In the genomic region with DNA sequence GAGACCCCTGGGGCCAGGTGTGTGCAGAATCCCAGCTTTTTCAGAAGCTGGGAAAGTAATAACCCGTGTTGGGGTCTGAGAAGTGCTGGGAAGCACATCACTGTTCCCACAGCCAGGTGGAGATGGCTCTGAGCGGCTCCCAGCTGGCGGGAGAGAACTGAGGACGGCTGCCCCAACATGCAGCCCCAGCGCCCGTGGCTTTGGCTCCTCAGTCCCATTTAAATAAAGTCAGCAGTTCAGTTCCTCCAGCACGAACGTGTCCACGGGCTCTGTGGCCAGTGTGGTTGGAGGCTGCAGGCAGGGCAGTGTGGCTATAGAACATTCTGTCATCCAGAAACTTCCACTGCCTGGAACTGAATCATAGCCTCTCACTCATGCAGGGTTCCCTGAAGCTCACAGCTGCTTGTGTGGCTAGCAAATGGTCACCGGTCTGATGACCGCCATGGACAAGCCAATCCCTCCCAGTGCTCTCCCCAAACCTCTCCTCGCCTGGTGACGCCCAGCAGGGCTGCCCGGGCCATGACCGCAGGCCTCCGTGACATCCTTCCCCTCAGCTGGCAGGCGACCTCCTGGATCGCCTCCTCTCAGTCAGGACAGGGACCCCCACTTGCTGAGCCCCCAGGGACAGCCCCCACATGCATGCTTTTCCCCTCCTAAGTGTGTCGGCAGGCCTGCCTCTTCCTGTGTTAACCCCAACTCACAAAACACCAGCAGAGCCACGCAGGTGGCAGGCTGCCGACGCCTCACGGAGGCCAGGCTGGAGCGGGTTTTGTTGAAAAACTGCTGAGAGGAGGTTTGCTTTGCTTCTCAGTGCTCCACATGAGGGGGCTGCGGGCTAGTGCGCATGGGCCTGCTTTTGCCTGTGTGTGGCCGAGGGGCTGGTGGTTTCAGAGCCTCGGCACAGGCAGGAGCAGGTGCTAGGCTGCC, we compare ENCODE assay signal across 17 cellular contexts. TPM values are rescaled to one million over a fixed set of nuclear protein-coding genes. Genes with fewer than 3 reads are reported as not detected.
DNase-seq lines count a peak whose midpoint lies in the region; ATAC-seq and TF ChIP-seq lines count a peak whose summit lies in the region.
"Had no signal": no experiment of that assay in that cellular context is flagged by ENCODE, and none has a peak within 500 bp of the region (broad histone marks: within the 10 kb centered on the region; RNA-seq: fewer than 3 reads in every experiment).

No MANE protein-coding gene starts in this region.

- H3K4me3 Mint-ChIP-seq in T-helper 17 cell, result no peak overlapping the region
- peak overlapping the region; percentile 35 to 71 for H3K4me3 Mint-ChIP-seq in stimulated activated naive CD8-positive, alpha-beta T cell treated with anti-CD3 and anti-CD28 coated beads, Interleukin-15, amount 100 ng/mL, for 72 hours

- no peak overlapping the region for H3K27ac Mint-ChIP-seq in T-helper 17 cell
- H3K27ac Mint-ChIP-seq in stimulated activated naive CD8-positive, alpha-beta T cell treated with anti-CD3 and anti-CD28 coated beads, Interleukin-15, amount 100 ng/mL, for 72 hours, result peak overlapping the region in 1 of 2 donors; percentile 81

- ATAC-seq in T-helper 17 cell, result peak; percentile 27
- peak; percentile 26 for ATAC-seq in stimulated activated naive CD8-positive, alpha-beta T cell treated with anti-CD3 and anti-CD28 coated beads, Interleukin-15, amount 100 ng/mL, for 72 hours

- TF ChIP-seq POLR2A in thyroid gland (IDR thresholded peaks at IDR 0.05), result no peak

- no peaks in the 10 kb centered on the region for H3K36me3 ChIP-seq in thyroid gland
- H3K36me3 ChIP-seq: esophagus squamous epithelium had no signal

- peak; percentile 38 to 48 for DNase-seq in activated T-cell treated with anti-CD3 and anti-CD28 coated beads, Interleukin-2, amount 50 U/mL, for 48 hours
- DNase-seq in activated T-cell treated with anti-CD3 and anti-CD28 coated beads for 4 hours (no peak), T-helper 17 cell (no peak), iPS-NIHi11 (ENCODE audit: low spot score) (peak; percentile 59), thyroid gland (no peak), islet precursor cell (no peak), dorsolateral prefrontal cortex (no peak)
- peak in 1 of 2 donors; percentile 45 for DNase-seq in stimulated activated naive CD8-positive, alpha-beta T cell treated with anti-CD3 and anti-CD28 coated beads, Interleukin-15, amount 100 ng/mL, for 72 hours
- DNase-seq: activated CD4-positive, alpha-beta T cell treated with anti-CD3 and anti-CD28 coated beads for 4 hours; activated effector memory CD4-positive, alpha-beta T cell treated with anti-CD3 and anti-CD28 coated beads, Interleukin-2, amount 50 U/mL, for 16 hours; caudate nucleus; esophagus squamous epithelium; mammary epithelial cell; NCI-H2029 treated with DMSO at 0.1 percent for 48 hours; T-helper 1 cell had no signal

- no peaks in the 10 kb centered on the region for H3K4me1 ChIP-seq in thyroid gland
- H3K4me1 ChIP-seq: parathyroid adenoma had no signal

- H3K4me1 Mint-ChIP-seq in T-helper 17 cell, result peaks cover 9% of the 10 kb centered on the region
- peaks cover 80% of the 10 kb centered on the region for H3K4me1 Mint-ChIP-seq in stimulated activated naive CD8-positive, alpha-beta T cell treated with anti-CD3 and anti-CD28 coated beads, Interleukin-15, amount 100 ng/mL, for 72 hours

- no peaks in the 10 kb centered on the region for H3K27me3 Mint-ChIP-seq in T-helper 17 cell
- H3K27me3 Mint-ChIP-seq in stimulated activated naive CD8-positive, alpha-beta T cell treated with anti-CD3 and anti-CD28 coated beads, Interleukin-15, amount 100 ng/mL, for 72 hours, result peaks cover 10% of the 10 kb centered on the region

- no peak overlapping the region for H3K4me3 ChIP-seq in thyroid gland (replicated peaks in 1 of 3)
- peak overlapping the region in 2 of 59 donors; percentile 22 to 26 for H3K4me3 ChIP-seq in dorsolateral prefrontal cortex
- H3K4me3 ChIP-seq: esophagus squamous epithelium had no signal

- H3K36me3 Mint-ChIP-seq in T-helper 17 cell (ENCODE audit: low read depth), result no peaks in the 10 kb centered on the region

- H3K9me3 ChIP-seq in T-helper 17 cell (ENCODE audit: control insufficient read depth, low read length, poor library complexity, severe bottlenecking), result no peaks in the 10 kb centered on the region
- no peaks in the 10 kb centered on the region for H3K9me3 ChIP-seq in thyroid gland
- H3K9me3 ChIP-seq: esophagus squamous epithelium had no signal

- no peak for TF ChIP-seq CTCF in thyroid gland (IDR thresholded peaks at IDR 0.05)
- no peak for TF ChIP-seq CTCF in dorsolateral prefrontal cortex (IDR thresholded peaks at IDR 0.05 in 54 of 56, conservative IDR thresholded peaks at IDR 0.05 in 2 of 56; ENCODE audit: low read depth in 1 of 56, partially characterized antibody in 56 of 56)

- no peak overlapping the region for H3K27ac ChIP-seq in thyroid gland
- H3K27ac ChIP-seq in dorsolateral prefrontal cortex, result peak overlapping the region in 22 of 59 donors; percentile 3 to 75 (median 33)
- H3K27ac ChIP-seq: esophagus squamous epithelium, parathyroid adenoma had no signal

- intact Hi-C loops in thyroid gland (cut with DNase I) (loop anchor here (10.0 kb wide), 1 partner anchor 136 kb away; the partner anchor contains the start of gene D2HGDH), dorsolateral prefrontal cortex (cut with DNase I) (loop anchor here (10.0 kb wide), 3 partner anchors 176 to 1016 kb away; no protein-coding TSS in a partner anchor)

- H3K9me3 Mint-ChIP-seq in stimulated activated naive CD8-positive, alpha-beta T cell treated with anti-CD3 and anti-CD28 coated beads, Interleukin-15, amount 100 ng/mL, for 72 hours, result no peaks in the 10 kb centered on the region

- H3K27me3 ChIP-seq in thyroid gland (no peaks in the 10 kb centered on the region), dorsolateral prefrontal cortex (peaks cover 0 to 42% (median 3%) of the 10 kb centered on the region in 45 donors)

- 73 to 78% methylated on average over 15 to 27 of the region's 28 CpGs for WGBS in thyroid gland, 2 donors

RNA-seq across cellular contexts. Expression of gene RTP5, which starts 1.3 kb away (rescaled TPM):
- under 1 TPM in 1 of 2 donors, not detected in 1; 0.12 TPM for total RNA-seq in T-helper 17 cell
- total RNA-seq in thyroid gland, result under 1 TPM in 1 of 4 donors, not detected in 3; 0.13 TPM
- 10 to 100 TPM in 54 of 120 experiments, 1 to 10 TPM in 66; 3.2 to 24.1 (median 9.7) TPM for total RNA-seq in dorsolateral prefrontal cortex
- total RNA-seq: Daoy, mammary epithelial cell had no signal

RNA-seq across cellular contexts. Expression of gene PDCD1, which starts 12.2 kb away (rescaled TPM):
- 10 to 100 TPM in 1 of 2 donors, 1 to 10 TPM in 1; 8.1 to 10.4 TPM for total RNA-seq in T-helper 17 cell
- total RNA-seq in thyroid gland, result 1 to 10 TPM in 2 of 4 donors, under 1 TPM in 2; 0.49 to 2.3 (median 1.1) TPM
- under 1 TPM in 5 of 120 experiments, not detected in 115; 0.24 to 0.59 (median 0.50) TPM for total RNA-seq in dorsolateral prefrontal cortex
- total RNA-seq: Daoy, mammary epithelial cell had no signal

Comparison
In these comparisons a context has a peak if more than half of its experiments do, and no peak if none do; other contexts are left out.
1. DNase-seq: peak in activated T-cell treated with anti-CD3 and anti-CD28 coated beads, Interleukin-2, amount 50 U/mL, for 48 hours (2 of 2) and iPS-NIHi11 (single experiment); none in activated T-cell treated with anti-CD3 and anti-CD28 coated beads for 4 hours (single experiment), T-helper 17 cell (0 of 3), thyroid gland (0 of 2), islet precursor cell (single experiment) and dorsolateral prefrontal cortex (0 of 10).